ENCODE assay signal across 1 cellular context in the genomic region with DNA sequence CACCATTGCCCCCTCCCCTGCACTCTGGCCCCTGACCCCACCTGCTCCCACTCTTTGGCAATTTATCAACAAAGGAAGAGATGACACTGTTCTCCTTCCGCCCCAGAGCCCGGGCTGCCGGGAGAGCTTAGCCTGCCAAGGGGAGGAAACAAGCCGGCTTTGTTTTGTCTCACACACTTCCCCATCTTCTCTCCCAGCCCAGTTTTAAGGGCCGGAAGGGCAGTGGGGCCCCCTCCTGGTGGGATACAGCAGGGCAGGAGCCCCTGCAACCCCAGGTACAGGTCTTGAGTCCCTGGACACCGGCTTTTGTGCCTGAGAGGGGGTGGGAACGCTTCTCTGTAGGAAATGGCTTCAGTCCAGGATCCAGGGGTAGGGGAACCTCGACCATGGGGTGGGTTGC.
A peak's percentile ranks its signal among the peaks of the same experiment; 100 is the strongest.
TF ChIP-seq lines count a peak whose summit lies in the region.
"Not testable (repeated sequence)": the region's sequence is repeated elsewhere in the genome, so short reads cannot be mapped to it uniquely, and the experiment has no call there.

No MANE protein-coding gene starts in this region.

TF ChIP-seq in HepG2, 621 proteins besides CTCF, POLR2A, EP300 and RAD21:
- TF ChIP-seq ZNF574 (CRISPR knock-in tag; IDR thresholded peaks at IDR 0.05) (0 out of 2 replicates have a peak, but pooled peaks have one; percentile 24), GABPA (CRISPR knock-in tag; IDR thresholded peaks at IDR 0.05; ENCODE audit: low read depth) (peak; percentile 14; the same call in 1 of the 2 replicates), SAP130 (CRISPR knock-in tag; IDR thresholded peaks at IDR 0.05; ENCODE audit: low read depth) (peak; percentile 57), RXRA (CRISPR knock-in tag; IDR thresholded peaks at IDR 0.05) (peak; percentile 16; the same call in 1 of the 2 replicates), HOXA3 (CRISPR knock-in tag; IDR thresholded peaks at IDR 0.05) (peak; percentile 26; the same call in 1 of the 2 replicates), HMGXB4 (CRISPR knock-in tag; IDR thresholded peaks at IDR 0.05; ENCODE audit: borderline replicate concordance in 1 of 2, low read depth in 1 of 2) (peak in 1 of 2 experiments; percentile 36; a peak in 1 of 4 replicates), MED1 (CRISPR knock-in tag; IDR thresholded peaks at IDR 0.05) (peak; percentile 26; the same call in 1 of the 2 replicates), NR2F6 (CRISPR knock-in tag; IDR thresholded peaks at IDR 0.05) (peak; percentile 32; the same call in 1 of the 2 replicates), ETV5 (CRISPR knock-in tag; IDR thresholded peaks at IDR 0.05; ENCODE audit: borderline replicate concordance) (peak; percentile 76), GABPB1 (CRISPR knock-in tag; IDR thresholded peaks at IDR 0.05) (peak; percentile 39; the same call in 1 of the 2 replicates), ELF3 (CRISPR knock-in tag; IDR thresholded peaks at IDR 0.05) (0 out of 2 replicates have a peak, but pooled peaks have one; percentile 25), KAT8 (CRISPR knock-in tag; IDR thresholded peaks at IDR 0.05) (0 out of 2 replicates have a peak, but pooled peaks have one; percentile 17), STAG1 (CRISPR knock-in tag; IDR thresholded peaks at IDR 0.05) (peak; percentile 27; the same call in 1 of the 2 replicates)
- not testable (repeated sequence) for TF ChIP-seq GABPA (IDR thresholded peaks at IDR 0.05; ENCODE audit: low read depth, low read length); NR2F6 (IDR thresholded peaks at IDR 0.05)
